Comparison of ENCODE assay signal across 17 cellular contexts in the genomic region with DNA sequence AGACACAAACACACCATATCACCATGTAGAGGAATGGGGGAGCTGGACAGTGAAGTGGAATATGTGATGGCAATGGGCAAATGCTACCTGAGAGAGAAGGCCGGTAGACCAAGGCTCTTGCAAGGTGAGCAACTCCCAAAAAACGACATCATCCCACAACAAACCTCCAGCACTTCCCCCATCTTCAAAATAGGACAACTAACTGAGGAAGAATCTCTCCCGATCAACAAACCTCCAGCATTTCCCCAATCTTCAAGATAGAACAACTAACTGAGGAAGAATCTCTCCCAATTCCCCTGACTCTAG.
DNase-seq lines count a peak whose midpoint lies in the region; ATAC-seq, FAIRE-seq and TF ChIP-seq lines count a peak whose summit lies in the region.
"Had no signal": no experiment of that assay in that cellular context is flagged by ENCODE, and none has a peak within 500 bp of the region (broad histone marks: within the 10 kb centered on the region; RNA-seq: fewer than 3 reads in every experiment).

No MANE protein-coding gene starts in this region.

- no peak for ATAC-seq in HepG2
- no peak for ATAC-seq in right lobe of liver
- ATAC-seq: CD8-positive, alpha-beta T cell; PC-3 had no signal

- no peak overlapping the region for H3K4me3 ChIP-seq in HepG2 (replicated peaks in 1 of 3; ENCODE audit: insufficient read depth in 1 of 3, low read depth in 2 of 3, low read length in 3 of 3)
- no peak overlapping the region for H3K4me3 ChIP-seq in right lobe of liver
- H3K4me3 ChIP-seq in H1 (ENCODE audit: extremely low read depth in 1 of 4, insufficient read depth in 2 of 4, low read depth in 3 of 4, low read length in 4 of 4) = peak overlapping the region; percentile 13 to 54 (median 26); a peak in 5 of 8 replicates
- H3K4me3 ChIP-seq in iPS-18a (ENCODE audit: low read length) = peak overlapping the region; percentile 66
- H3K4me3 ChIP-seq: BLaER1, SJCRH30 had no signal

- intact Hi-C loops in HepG2 (cut with micrococcal nuclease; ENCODE audit: unreplicated experiment) = no loop called here
- intact Hi-C loops in right lobe of liver (cut with DNase I) = no loop called here

- H3K27ac ChIP-seq in HepG2 (ENCODE audit: extremely low read length, insufficient read depth, low read length) (no peak overlapping the region), right lobe of liver (no peak overlapping the region), H1 (ENCODE audit: low read depth, low read length) (no peak overlapping the region), iPS-18a (ENCODE audit: low read length) (no peak overlapping the region)
- H3K27ac ChIP-seq: BLaER1, SJCRH30 had no signal

- no peaks in the 10 kb centered on the region for H3K9me3 ChIP-seq in HepG2 (ENCODE audit: low read length)
- no peaks in the 10 kb centered on the region for H3K9me3 ChIP-seq in right lobe of liver
- no peaks in the 10 kb centered on the region for H3K9me3 ChIP-seq in H1 (ENCODE audit: insufficient read depth in 2 of 2, low read depth in 1 of 2, low read length in 1 of 2)
- H3K9me3 ChIP-seq in iPS-18a (ENCODE audit: control insufficient read depth, low read depth, low read length) = no peaks in the 10 kb centered on the region
- H3K9me3 ChIP-seq: BLaER1, SJCRH30 had no signal

- CTCF ChIA-PET in HepG2 (lab: Yijun Ruan, JAX; ENCODE audit: low intra/inter-chr PET ratio, low total read pairs) (no interaction called here), H1 (lab: Charles Lee; ENCODE audit: partially characterized antibody) (interaction anchor here (1.3 to 1.5 kb wide), 2 partner anchors 25 to 122 kb away, joined by 4 to 5 read pairs; no protein-coding TSS in a partner anchor)

- H3K27me3 ChIP-seq in HepG2 (ENCODE audit: control insufficient read depth in 1 of 2, insufficient read depth in 2 of 2, low read length in 2 of 2) = no peaks in the 10 kb centered on the region
- no peaks in the 10 kb centered on the region for H3K27me3 ChIP-seq in right lobe of liver
- no peaks in the 10 kb centered on the region; a peak in 1 of 7 replicates for H3K27me3 ChIP-seq in H1 (replicated peaks in 1 of 4; ENCODE audit: control insufficient read depth in 3 of 4, extremely low read depth in 1 of 4, insufficient read depth in 3 of 4, low read length in 3 of 4)
- H3K27me3 ChIP-seq in iPS-18a (ENCODE audit: control insufficient read depth, insufficient read depth, low read length) = no peaks in the 10 kb centered on the region
- H3K27me3 ChIP-seq: BLaER1, SJCRH30 had no signal

- no peak overlapping the region for H3K23ac ChIP-seq in H1 (ENCODE audit: insufficient read length)

- no peak for TF ChIP-seq CTCF in HepG2 (CRISPR knock-in tag; IDR thresholded peaks at IDR 0.05)
- no peak for TF ChIP-seq CTCF in right lobe of liver (IDR thresholded peaks at IDR 0.05)
- TF ChIP-seq CTCF in H1 (IDR thresholded peaks at IDR 0.05; ENCODE audit: control extremely low read depth in 1 of 3, insufficient read depth in 1 of 3, low read depth in 1 of 3, low read length in 3 of 3) = no peak

- no peak overlapping the region for H4K8ac ChIP-seq in H1 (ENCODE audit: extremely low read depth, insufficient read depth, low read length)

- no peak overlapping the region for H3K56ac ChIP-seq in H1 (replicated peaks; ENCODE audit: insufficient read length, low read depth, low read length)

- peak overlapping the region; percentile 88; the same call in 1 of the 2 replicates for H2BK5ac ChIP-seq in H1 (ENCODE audit: low read depth, low read length)

- WGBS in HepG2 (ENCODE audit: low lambda C conversion rate) = 93% methylated on average over 3 of the region's 3 CpGs
- 79% methylated on average over 3 of the region's 3 CpGs for WGBS in right lobe of liver (ENCODE audit: insufficient coverage, low coverage, low lambda C conversion rate, missing lambda C conversion rate)
- 22% methylated on average over 3 of the region's 3 CpGs; no CpG with 5 or more reads in 1 of the 2 experiments for WGBS in H1 (ENCODE audit: extremely low coverage in 1 of 2, insufficient coverage in 1 of 2, insufficient read length in 1 of 2, insufficient replicate concordance in 2 of 2, low coverage in 1 of 2, low lambda C conversion rate in 2 of 2, missing lambda C conversion rate in 1 of 2), 2 experiments

- BruUV-seq in HepG2 (replicated peaks; lab: Mats Ljungman, UMichigan) = no TSS peak

- no peak for TF ChIP-seq POLR2A in HepG2 (IDR thresholded peaks at IDR 0.05; ENCODE audit: insufficient read depth in 1 of 2, low read depth in 2 of 2, low read length in 2 of 2)
- no peak for TF ChIP-seq POLR2A in right lobe of liver (IDR thresholded peaks at IDR 0.05)
- TF ChIP-seq POLR2A in H1 (IDR thresholded peaks at IDR 0.05; ENCODE audit: control extremely low read depth in 1 of 2, low read depth in 2 of 2, low read length in 2 of 2) = no peak

- H3K4me2 ChIP-seq in HepG2 (ENCODE audit: low read depth, low read length) (no peak overlapping the region), H1 (ENCODE audit: insufficient read depth in 1 of 2, low read depth in 2 of 2, low read length in 2 of 2) (peak overlapping the region; percentile 63 to 75)
- H3K4me2 ChIP-seq: BLaER1 had no signal

- TF ChIP-seq EP300 in HepG2 (IDR thresholded peaks at IDR 0.05; ENCODE audit: low read depth in 2 of 2, low read length in 2 of 2) (no peak), HepG2 (CRISPR knock-in tag; IDR thresholded peaks at IDR 0.05; ENCODE audit: borderline replicate concordance) (no peak), H1 (IDR thresholded peaks at IDR 0.05; ENCODE audit: borderline replicate concordance in 1 of 2, low read depth in 2 of 2, low read length in 2 of 2) (no peak)

- peak overlapping the region; percentile 95 for H3K4ac ChIP-seq in H1 (replicated peaks; ENCODE audit: insufficient read length, low read depth, low read length)

- peak overlapping the region; percentile 27; the same call in 1 of the 2 replicates for H2BK20ac ChIP-seq in H1 (ENCODE audit: low read length)

- H3K79me1 ChIP-seq in H1 (ENCODE audit: low read depth, low read length) = no peaks in the 10 kb centered on the region

- H4K20me1 ChIP-seq in HepG2 (ENCODE audit: insufficient read depth, low read length) (no peaks in the 10 kb centered on the region), H1 (replicated peaks in 1 of 2; ENCODE audit: control insufficient read depth in 1 of 2, insufficient read depth in 2 of 2, low read length in 2 of 2) (no peaks in the 10 kb centered on the region)
- H4K20me1 ChIP-seq: BLaER1 had no signal

- H4K91ac ChIP-seq in H1 (replicated peaks; ENCODE audit: insufficient read length, low read length) = peak overlapping the region; percentile 99

- H2BK15ac ChIP-seq in H1 (ENCODE audit: low read length) = no peak overlapping the region

- H2AK5ac ChIP-seq in H1 (ENCODE audit: low read depth, low read length) = peak overlapping the region; percentile 95; the same call in 1 of the 2 replicates

- POLR2A ChIA-PET in HepG2 (lab: Yijun Ruan, JAX) (no interaction called here), H1 (lab: Charles Lee; ENCODE audit: partially characterized antibody) (no interaction called here)

- H3K4me1 ChIP-seq in HepG2 (ENCODE audit: insufficient read depth, low read length) (peaks cover 31% of the 10 kb centered on the region), right lobe of liver (no peaks in the 10 kb centered on the region), H1 (replicated peaks in 1 of 4; ENCODE audit: control insufficient read depth in 3 of 4, insufficient read depth in 4 of 4, low read length in 3 of 4) (peaks cover 1 to 15% (median 6%) of the 10 kb centered on the region in 4 experiments; a peak in 5 of 7 replicates), iPS-18a (ENCODE audit: control insufficient read depth, low read depth, low read length) (peaks cover 43% of the 10 kb centered on the region)
- H3K4me1 ChIP-seq: BLaER1 had no signal

- no peak overlapping the region for H3K9ac ChIP-seq in HepG2 (ENCODE audit: insufficient read depth, low read depth, low read length)
- peak overlapping the region in 2 of 4 experiments; percentile 20 to 62; a peak in 4 of 7 replicates for H3K9ac ChIP-seq in H1 (replicated peaks in 1 of 4; ENCODE audit: extremely low read depth in 1 of 4, low read depth in 3 of 4, low read length in 3 of 4)
- H3K9ac ChIP-seq in iPS-18a (ENCODE audit: low read length) = no peak overlapping the region
- H3K9ac ChIP-seq: BLaER1 had no signal

- H3K36me3 ChIP-seq in HepG2 (replicated peaks in 1 of 2; ENCODE audit: control insufficient read depth in 1 of 2, insufficient read depth in 2 of 2, low read length in 2 of 2) (no peaks in the 10 kb centered on the region), right lobe of liver (no peaks in the 10 kb centered on the region), H1 (ENCODE audit: control insufficient read depth in 2 of 4, insufficient read depth in 4 of 4, low read length in 3 of 4) (no peaks in the 10 kb centered on the region), iPS-18a (ENCODE audit: control insufficient read depth, low read depth, low read length) (no peaks in the 10 kb centered on the region)
- H3K36me3 ChIP-seq: BLaER1, SJCRH30 had no signal

- H2BK120ac ChIP-seq in H1 (replicated peaks; ENCODE audit: low read depth, low read length) = peak overlapping the region; percentile 14

- H2AFZ ChIP-seq in HepG2 (ENCODE audit: low read length) = no peak overlapping the region
- no peak overlapping the region for H2AFZ ChIP-seq in H1 (ENCODE audit: low read length)

- DNase-seq in HepG2 (ENCODE audit: low spot score) (no peak), right lobe of liver (no peak), H1 (ENCODE audit: low read depth in 1 of 2, low spot score in 2 of 2) (no peak), NCI-H2171 treated with DMSO at 0.1 percent for 48 hours (lab: John Stamatoyannopoulos, UW) (no peak), DMS153 treated with DMSO at 0.1 percent for 48 hours (lab: John Stamatoyannopoulos, UW; ENCODE audit: unreplicated experiment) (no peak), NOMO-1 treated with dmso at 0.1 percent for 144 hours (lab: John Stamatoyannopoulos, UW; ENCODE audit: unreplicated experiment) (no peak)
- no peak for DNase-seq in activated effector memory CD4-positive, alpha-beta T cell treated with Interleukin-2 at 50 U/mL for 16 hours
- DNase-seq: CD8-positive, alpha-beta T cell; H7; KG1; NCI-H1048; NCI-H1436 treated with DMSO at 0.1 percent for 48 hours; NCI-H2029 treated with DMSO at 0.1 percent for 48 hours; PC-3 had no signal

- no peak overlapping the region for H3K14ac ChIP-seq in H1 (ENCODE audit: insufficient read length)

- FAIRE-seq in HepG2 (lab: Jason Lieb, UNC) (no peak), H1 (lab: Jason Lieb, UNC) (peak; percentile 32)

- H3K18ac ChIP-seq in H1 (ENCODE audit: extremely low read depth, low read length) = peak overlapping the region; percentile 20; the same call in 1 of the 2 replicates

- TF ChIP-seq RAD21 in HepG2 (CRISPR knock-in tag; IDR thresholded peaks at IDR 0.05) (no peak), H1 (IDR thresholded peaks at IDR 0.05 in 1 of 2, conservative IDR thresholded peaks at IDR 0.05 in 1 of 2; ENCODE audit: low read depth in 2 of 2, low read length in 2 of 2) (no peak)

- in situ Hi-C loops in HepG2 (cut with HindIII; ENCODE audit: extremely low pct_ligation_motif_present, low pct_unique_long_range_greater_than_20kb) = no loop called here

- no peak overlapping the region for H4K5ac ChIP-seq in H1 (ENCODE audit: insufficient read length, low read depth, low read length)

- peaks cover 4% of the 10 kb centered on the region; the same call in 1 of the 2 replicates for H3K23me2 ChIP-seq in H1 (ENCODE audit: low read depth, low read length)

- no peaks in the 10 kb centered on the region for H3K79me2 ChIP-seq in HepG2 (ENCODE audit: insufficient read depth, low read length)
- H3K79me2 ChIP-seq in H1 (ENCODE audit: control insufficient read depth in 1 of 2, insufficient read depth in 2 of 2, low read length in 2 of 2) = peaks cover 0 to 15% of the 10 kb centered on the region in 2 experiments; a peak in 2 of 4 replicates

- H2BK12ac ChIP-seq in H1 (ENCODE audit: low read depth, low read length) = peak overlapping the region; percentile 96

Comparison
In these comparisons a context has a peak if more than half of its experiments do, and no peak if none do; other contexts are left out.
1. H3K4me3 ChIP-seq: peak in H1 (4 of 4) and iPS-18a (single experiment); none in HepG2 (0 of 3) and right lobe of liver (0 of 3).
2. Of the 41 proteins assayed by ChIP-seq in both HepG2 and H1: peak only in HepG2: none; only in H1: JUND; in both: none; in neither: 40.